In genomic region chr4:2484169-2484568, GRCh38 we compare ENCODE assay signal across 1 cellular context.
TF ChIP-seq lines count a peak whose summit lies in the region.

No MANE protein-coding gene starts in this region.

TF ChIP-seq in GM12878, 131 proteins besides CTCF, POLR2A, EP300 and RAD21 (continued from another document):
- TF ChIP-seq, protein P1, sequence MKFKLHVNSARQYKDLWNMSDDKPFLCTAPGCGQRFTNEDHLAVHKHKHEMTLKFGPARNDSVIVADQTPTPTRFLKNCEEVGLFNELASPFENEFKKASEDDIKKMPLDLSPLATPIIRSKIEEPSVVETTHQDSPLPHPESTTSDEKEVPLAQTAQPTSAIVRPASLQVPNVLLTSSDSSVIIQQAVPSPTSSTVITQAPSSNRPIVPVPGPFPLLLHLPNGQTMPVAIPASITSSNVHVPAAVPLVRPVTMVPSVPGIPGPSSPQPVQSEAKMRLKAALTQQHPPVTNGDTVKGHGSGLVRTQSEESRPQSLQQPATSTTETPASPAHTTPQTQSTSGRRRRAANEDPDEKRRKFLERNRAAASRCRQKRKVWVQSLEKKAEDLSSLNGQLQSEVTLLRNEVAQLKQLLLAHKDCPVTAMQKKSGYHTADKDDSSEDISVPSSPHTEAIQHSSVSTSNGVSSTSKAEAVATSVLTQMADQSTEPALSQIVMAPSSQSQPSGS (IDR thresholded peaks at IDR 0.05; ENCODE audit: low read length), result no peak
- no peak for TF ChIP-seq HSF1 (IDR thresholded peaks at IDR 0.05; ENCODE audit: low read depth, low read length)
- TF ChIP-seq IRF4 (IDR thresholded peaks at IDR 0.05; ENCODE audit: low read depth, low read length), result no peak
- TF ChIP-seq KLF5 (IDR thresholded peaks at IDR 0.05; ENCODE audit: partially characterized antibody), result no peak
- TF ChIP-seq HDAC2 (IDR thresholded peaks at IDR 0.05), result no peak
- TF ChIP-seq, protein P2, sequence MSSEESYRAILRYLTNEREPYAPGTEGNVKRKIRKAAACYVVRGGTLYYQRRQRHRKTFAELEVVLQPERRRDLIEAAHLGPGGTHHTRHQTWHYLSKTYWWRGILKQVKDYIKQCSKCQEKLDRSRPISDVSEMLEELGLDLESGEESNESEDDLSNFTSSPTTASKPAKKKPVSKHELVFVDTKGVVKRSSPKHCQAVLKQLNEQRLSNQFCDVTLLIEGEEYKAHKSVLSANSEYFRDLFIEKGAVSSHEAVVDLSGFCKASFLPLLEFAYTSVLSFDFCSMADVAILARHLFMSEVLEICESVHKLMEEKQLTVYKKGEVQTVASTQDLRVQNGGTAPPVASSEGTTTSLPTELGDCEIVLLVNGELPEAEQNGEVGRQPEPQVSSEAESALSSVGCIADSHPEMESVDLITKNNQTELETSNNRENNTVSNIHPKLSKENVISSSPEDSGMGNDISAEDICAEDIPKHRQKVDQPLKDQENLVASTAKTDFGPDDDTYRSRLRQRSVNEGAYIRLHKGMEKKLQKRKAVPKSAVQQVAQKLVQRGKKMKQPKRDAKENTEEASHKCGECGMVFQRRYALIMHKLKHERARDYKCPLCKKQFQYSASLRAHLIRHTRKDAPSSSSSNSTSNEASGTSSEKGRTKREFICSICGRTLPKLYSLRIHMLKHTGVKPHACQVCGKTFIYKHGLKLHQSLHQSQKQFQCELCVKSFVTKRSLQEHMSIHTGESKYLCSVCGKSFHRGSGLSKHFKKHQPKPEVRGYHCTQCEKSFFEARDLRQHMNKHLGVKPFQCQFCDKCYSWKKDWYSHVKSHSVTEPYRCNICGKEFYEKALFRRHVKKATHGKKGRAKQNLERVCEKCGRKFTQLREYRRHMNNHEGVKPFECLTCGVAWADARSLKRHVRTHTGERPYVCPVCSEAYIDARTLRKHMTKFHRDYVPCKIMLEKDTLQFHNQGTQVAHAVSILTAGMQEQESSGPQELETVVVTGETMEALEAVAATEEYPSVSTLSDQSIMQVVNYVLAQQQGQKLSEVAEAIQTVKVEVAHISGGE (CRISPR knock-in tag; IDR thresholded peaks at IDR 0.05), result no peak
- TF ChIP-seq MTA2 (IDR thresholded peaks at IDR 0.05; ENCODE audit: low read depth), result no peak
- TF ChIP-seq HDGF (IDR thresholded peaks at IDR 0.05), result no peak
TF ChIP-seq in GM12878: peak in this region for 0.
